In genomic region chr1:184493987-184494388, GRCh38 we compare ENCODE assay signal across 21 cellular contexts.
DNase-seq lines count a peak whose midpoint lies in the region; ATAC-seq, FAIRE-seq and TF ChIP-seq lines count a peak whose summit lies in the region.
"Had no signal": no experiment of that assay in that cellular context is flagged by ENCODE, and none has a peak within 500 bp of the region (broad histone marks: within the 10 kb centered on the region; RNA-seq: fewer than 3 reads in every experiment).

No MANE protein-coding gene starts in this region.

- peaks cover 2% of the 10 kb centered on the region for H3K36me3 Mint-ChIP-seq in central memory CD8-positive, alpha-beta T cell (ENCODE audit: insufficient read depth)
- H3K36me3 Mint-ChIP-seq: CD4-positive, CD25-positive, alpha-beta regulatory T cell had no signal

- TF ChIP-seq CTCF in KMS-11 (conservative IDR thresholded peaks at IDR 0.05; ENCODE audit: low read depth, low read length) = no peak

- no peak for FAIRE-seq in HTR-8/SVneo (lab: Jason Lieb, UNC)
- FAIRE-seq: GM12878, islet of Langerhans had no signal

- H3K9me3 Mint-ChIP-seq in central memory CD8-positive, alpha-beta T cell = no peaks in the 10 kb centered on the region
- H3K9me3 Mint-ChIP-seq: CD4-positive, CD25-positive, alpha-beta regulatory T cell; H9 had no signal

- H3K27me3 ChIP-seq in KMS-11 (ENCODE audit: insufficient read depth, low read depth) = no peaks in the 10 kb centered on the region
- no peaks in the 10 kb centered on the region for H3K27me3 ChIP-seq in right cardiac atrium (ENCODE audit: control insufficient read depth, insufficient read depth)

- peaks cover 95% of the 10 kb centered on the region for H3K4me1 ChIP-seq in KMS-11 (ENCODE audit: low read depth, poor library complexity, severe bottlenecking)
- H3K4me1 ChIP-seq in right cardiac atrium (ENCODE audit: control insufficient read depth, insufficient read depth, low read length) = peaks cover 9% of the 10 kb centered on the region

- H3K27me3 Mint-ChIP-seq in central memory CD8-positive, alpha-beta T cell = no peaks in the 10 kb centered on the region
- H3K27me3 Mint-ChIP-seq: CD4-positive, CD25-positive, alpha-beta regulatory T cell had no signal

- no peaks in the 10 kb centered on the region for H4K20me1 ChIP-seq in KMS-11 (ENCODE audit: insufficient read depth)

- WGBS in right cardiac atrium = 70% methylated on average over 1 of the region's 1 CpG

- no peak overlapping the region for H3K9ac ChIP-seq in KMS-11

- H3K9me3 ChIP-seq in right cardiac atrium (ENCODE audit: control insufficient read depth, low read length) = no peaks in the 10 kb centered on the region

- H3K36me3 ChIP-seq in KMS-11 (ENCODE audit: insufficient read depth) = no peaks in the 10 kb centered on the region

- H2AFZ ChIP-seq in KMS-11 (ENCODE audit: low read depth) = no peak overlapping the region

- H3K4me2 ChIP-seq in KMS-11 = peak overlapping the region; percentile 62

- H3K79me2 ChIP-seq in KMS-11 (ENCODE audit: insufficient read depth, low read depth) = peaks cover 32% of the 10 kb centered on the region; the same call in 1 of the 2 replicates

- H3K4me3 ChIP-seq in KMS-11 (IDR thresholded peaks at IDR 0.05; ENCODE audit: insufficient read depth, low read depth, low read length) = no peak overlapping the region
- H3K4me3 ChIP-seq in right cardiac atrium (ENCODE audit: low read length) = no peak overlapping the region
- H3K4me3 ChIP-seq: coronary artery, GM12878 had no signal

- H3K27ac Mint-ChIP-seq in central memory CD8-positive, alpha-beta T cell (ENCODE audit: low read depth) = peak overlapping the region; percentile 74
- H3K27ac Mint-ChIP-seq: CD4-positive, CD25-positive, alpha-beta regulatory T cell had no signal

- no peak for DNase-seq in central memory CD8-positive, alpha-beta T cell (ENCODE audit: low spot score in 2 of 2)
- DNase-seq in right cardiac atrium (peak in 1 of 3 donors; percentile 23), sciatic nerve (ENCODE audit: low spot score) (no peak), nucleus accumbens (lab: John Stamatoyannopoulos, UW) (no peak), NCI-H2196 treated with DMSO at 0.1 percent for 48 hours (lab: John Stamatoyannopoulos, UW; ENCODE audit: unreplicated experiment) (no peak), HTR-8/SVneo (ENCODE audit: insufficient read length, low spot score) (no peak)
- no peak for DNase-seq in activated naive CD4-positive, alpha-beta T cell (lab: John Stamatoyannopoulos, UW)
- DNase-seq: activated CD4-positive, alpha-beta T cell treated with anti-CD3 and anti-CD28 coated beads, Interleukin-2, amount 50 U/mL, for 1 hour; activated gamma-delta T cell; aorta; CD4-positive, CD25-positive, alpha-beta regulatory T cell; DMS153; GF-D8; H9; mesendoderm; NCI-H1694 treated with DMSO at 0.1 percent for 48 hours; NCI-H2227 treated with DMSO at 0.1 percent for 48 hours had no signal

- peaks cover 39% of the 10 kb centered on the region for H3K4me1 Mint-ChIP-seq in central memory CD8-positive, alpha-beta T cell

- H3K27ac ChIP-seq in KMS-11 (peak overlapping the region; percentile 42; the same call in 1 of the 2 replicates), right cardiac atrium (ENCODE audit: low read length) (peak overlapping the region; percentile 50)
- H3K27ac ChIP-seq: coronary artery had no signal

- ATAC-seq in central memory CD8-positive, alpha-beta T cell (replicated peaks; ENCODE audit: extremely low read depth, poor library complexity, severe bottlenecking) = no peak
- ATAC-seq in right cardiac atrium (peak; percentile 70 to 75), sciatic nerve (peak; percentile 56)
- ATAC-seq: GM12878 had no signal

- H3K4me3 Mint-ChIP-seq in central memory CD8-positive, alpha-beta T cell = no peak overlapping the region
- H3K4me3 Mint-ChIP-seq: CD4-positive, CD25-positive, alpha-beta regulatory T cell; H9 had no signal

- intact Hi-C loops in right cardiac atrium (cut with DNase I) (no loop called here), sciatic nerve (cut with DNase I) (no loop called here)
